In the genomic region with DNA sequence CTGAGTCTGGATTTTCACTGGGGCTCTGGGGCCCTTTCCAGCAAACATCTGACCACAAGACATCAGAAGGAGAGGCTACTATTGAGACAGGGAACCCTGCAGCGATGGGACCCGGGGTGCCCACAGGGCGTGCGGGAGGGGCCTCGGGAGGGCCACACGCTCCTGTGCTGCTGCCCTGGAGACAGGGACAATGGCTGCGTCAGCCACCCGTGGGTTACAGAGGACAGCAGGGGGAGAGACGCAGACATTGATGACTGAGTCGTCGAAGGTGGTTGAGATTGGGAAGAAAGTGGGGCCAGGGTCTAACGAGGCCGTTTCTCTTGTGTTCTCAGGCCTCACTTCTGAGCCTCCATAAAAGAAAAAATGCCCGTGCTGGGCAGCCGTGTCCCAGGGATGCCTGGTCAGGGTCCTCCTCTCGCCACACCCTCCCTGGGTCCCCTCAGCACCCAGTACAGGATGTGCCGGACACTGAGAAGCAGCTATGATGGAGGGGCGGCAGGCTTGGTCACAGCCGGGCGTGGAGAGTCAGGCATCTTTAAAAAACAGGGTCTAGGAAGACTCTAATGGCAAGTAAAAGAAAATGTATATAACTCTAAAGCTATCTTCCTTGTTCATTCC, we compare ENCODE assay signal across 23 cellular contexts.
DNase-seq lines count a peak whose midpoint lies in the region; ATAC-seq and TF ChIP-seq lines count a peak whose summit lies in the region.
"Had no signal": no experiment of that assay in that cellular context is flagged by ENCODE, and none has a peak within 500 bp of the region (broad histone marks: within the 10 kb centered on the region; RNA-seq: fewer than 3 reads in every experiment).

No MANE protein-coding gene starts in this region.

- H4K8ac ChIP-seq in neuronal stem cell (ENCODE audit: low read depth, low read length), result no peak overlapping the region

- H2AK5ac ChIP-seq in neuronal stem cell (ENCODE audit: low read depth, low read length), result peak overlapping the region; percentile 8

- WGBS in heart right ventricle, 2 donors, result 97 to 98% methylated on average over 20 of the region's 20 CpGs
- WGBS in right cardiac atrium, result 96% methylated on average over 20 of the region's 20 CpGs
- WGBS in neuronal stem cell (ENCODE audit: extremely low coverage in 2 of 2, insufficient read length in 2 of 2, insufficient replicate concordance in 1 of 2), 2 donors, result no CpG with 5 or more reads among the region's 20 CpGs
- WGBS in aorta, 2 donors, result 97% methylated on average over 20 of the region's 20 CpGs

- TF ChIP-seq CTCF in left ventricle myocardium inferior (IDR thresholded peaks at IDR 0.05; ENCODE audit: borderline replicate concordance) (no peak), heart right ventricle (IDR thresholded peaks at IDR 0.05) (no peak)

- H3K9me3 ChIP-seq in left ventricle myocardium inferior (replicated peaks) (no peaks in the 10 kb centered on the region), heart right ventricle (no peaks in the 10 kb centered on the region), right cardiac atrium (ENCODE audit: control insufficient read depth, low read length) (no peaks in the 10 kb centered on the region), neuronal stem cell (replicated peaks in 1 of 2; ENCODE audit: control insufficient read depth in 2 of 2, insufficient read depth in 1 of 2, low read depth in 1 of 2, low read length in 2 of 2) (no peaks in the 10 kb centered on the region), aorta (ENCODE audit: control insufficient read depth, low read length) (no peaks in the 10 kb centered on the region)
- H3K9me3 ChIP-seq: A549, HAP-1, SJCRH30 had no signal

- ATAC-seq in heart right ventricle (no peak), right cardiac atrium (no peak), aorta (ENCODE audit: low FRiP score) (no peak), GM21717 (IDR thresholded peaks at IDR 0.05; ENCODE audit: unreplicated experiment) (no peak)
- ATAC-seq: A549 had no signal

- no peak overlapping the region for H2BK15ac ChIP-seq in neuronal stem cell (ENCODE audit: low read length)

- H2BK12ac ChIP-seq in neuronal stem cell (ENCODE audit: low read length), result no peak overlapping the region

- no peaks in the 10 kb centered on the region for H3K36me3 Mint-ChIP-seq in activated T-helper 2 cell treated with anti-CD3 and anti-CD28 coated beads, Interferon-gamma antibody, Interleukin-2, Interleukin-4, amounts not matched to agents 10 μg/mL and 5 μg/mL and 100 μg/mL, durations not matched to agents 14 hours and 24 hours and 36 hours (ENCODE audit: low read depth)

- H3K27ac ChIP-seq in left ventricle myocardium inferior (replicated peaks), result no peak overlapping the region
- H3K27ac ChIP-seq in heart right ventricle, result no peak overlapping the region
- H3K27ac ChIP-seq in right cardiac atrium (ENCODE audit: low read length), result no peak overlapping the region
- no peak overlapping the region for H3K27ac ChIP-seq in neuronal stem cell (replicated peaks; ENCODE audit: low read length)
- no peak overlapping the region for H3K27ac ChIP-seq in aorta (ENCODE audit: low read depth in 1 of 2, low read length in 2 of 2)
- H3K27ac ChIP-seq: A549, PC-9, RWPE1, SJCRH30 had no signal

- H3K9ac ChIP-seq in neuronal stem cell (ENCODE audit: low read depth, low read length, poor library complexity), result no peak overlapping the region

- H3K14ac ChIP-seq in neuronal stem cell (ENCODE audit: low read length), result no peak overlapping the region

- H2BK5ac ChIP-seq in neuronal stem cell (ENCODE audit: low read length), result no peak overlapping the region

- H3K27me3 ChIP-seq in left ventricle myocardium inferior (ENCODE audit: low read depth) (no peaks in the 10 kb centered on the region), heart right ventricle (no peaks in the 10 kb centered on the region), right cardiac atrium (ENCODE audit: control insufficient read depth, insufficient read depth) (no peaks in the 10 kb centered on the region), neuronal stem cell (ENCODE audit: control insufficient read depth in 3 of 3, insufficient read depth in 3 of 3, low read depth in 1 of 3, low read length in 3 of 3) (no peaks in the 10 kb centered on the region), aorta (ENCODE audit: control insufficient read depth in 1 of 2, insufficient read depth in 2 of 2, low read length in 1 of 2) (no peaks in the 10 kb centered on the region)
- H3K27me3 ChIP-seq: SJCRH30 had no signal

- no peaks in the 10 kb centered on the region for H3K9me3 Mint-ChIP-seq in activated T-helper 2 cell treated with anti-CD3 and anti-CD28 coated beads, Interferon-gamma antibody, Interleukin-2, Interleukin-4, amounts not matched to agents 10 μg/mL and 5 μg/mL and 100 μg/mL, durations not matched to agents 14 hours and 24 hours and 36 hours

- no peak overlapping the region for H4K91ac ChIP-seq in neuronal stem cell (ENCODE audit: low read depth, low read length, poor library complexity)

- H2AFZ ChIP-seq in neuronal stem cell (ENCODE audit: low read length), result no peak overlapping the region
- H2AFZ ChIP-seq: PC-9 had no signal

- H3K23ac ChIP-seq in neuronal stem cell (ENCODE audit: low read depth, low read length, poor library complexity), result no peak overlapping the region

- H3K4me3 Mint-ChIP-seq in activated T-helper 2 cell treated with anti-CD3 and anti-CD28 coated beads, Interferon-gamma antibody, Interleukin-2, Interleukin-4, amounts not matched to agents 10 μg/mL and 5 μg/mL and 100 μg/mL, durations not matched to agents 14 hours and 24 hours and 36 hours (ENCODE audit: low read depth), result no peak overlapping the region
- H3K4me3 Mint-ChIP-seq: B cell; CD4-positive, CD25-positive, alpha-beta regulatory T cell had no signal

- H3K4ac ChIP-seq in neuronal stem cell (ENCODE audit: low read length), result no peak overlapping the region

- H3K4me1 Mint-ChIP-seq in activated T-helper 2 cell treated with anti-CD3 and anti-CD28 coated beads, Interferon-gamma antibody, Interleukin-2, Interleukin-4, amounts not matched to agents 10 μg/mL and 5 μg/mL and 100 μg/mL, durations not matched to agents 14 hours and 24 hours and 36 hours (ENCODE audit: low read depth), result no peaks in the 10 kb centered on the region
- H3K4me1 Mint-ChIP-seq: B cell had no signal

- peak overlapping the region; percentile 7 for H3K18ac ChIP-seq in neuronal stem cell (ENCODE audit: low read length)

- H3K4me2 ChIP-seq in neuronal stem cell (ENCODE audit: insufficient read depth, low read length, poor library complexity, severe bottlenecking), result no peak overlapping the region
- H3K4me2 ChIP-seq: A549, PC-9 had no signal

- peaks cover 49% of the 10 kb centered on the region for H3K4me1 ChIP-seq in left ventricle myocardium inferior
- peaks cover 4 to 34% (median 24%) of the 10 kb centered on the region in 9 donors for H3K4me1 ChIP-seq in heart right ventricle
- H3K4me1 ChIP-seq in right cardiac atrium (ENCODE audit: control insufficient read depth, insufficient read depth, low read length), result peaks cover 3% of the 10 kb centered on the region
- H3K4me1 ChIP-seq in neuronal stem cell (ENCODE audit: control insufficient read depth in 2 of 2, insufficient read depth in 1 of 2, low read depth in 1 of 2, low read length in 2 of 2), result peaks cover 0 to 6% of the 10 kb centered on the region in 2 donors
- H3K4me1 ChIP-seq in aorta (ENCODE audit: control insufficient read depth in 1 of 2, insufficient read depth in 2 of 2, low read length in 2 of 2), result peaks cover 0 to 1% of the 10 kb centered on the region in 2 donors
- H3K4me1 ChIP-seq: A549, HAP-1, SJCRH30 had no signal

- H3K36me3 ChIP-seq in left ventricle myocardium inferior, result no peaks in the 10 kb centered on the region
- peaks cover 0 to 4% (median 0%) of the 10 kb centered on the region in 9 donors for H3K36me3 ChIP-seq in heart right ventricle
- no peaks in the 10 kb centered on the region for H3K36me3 ChIP-seq in neuronal stem cell (replicated peaks in 1 of 2; ENCODE audit: control insufficient read depth in 2 of 2, insufficient read depth in 2 of 2, low read length in 2 of 2)
- H3K36me3 ChIP-seq in aorta (ENCODE audit: control insufficient read depth in 1 of 2, insufficient read depth in 2 of 2, low read length in 1 of 2), result no peaks in the 10 kb centered on the region
- H3K36me3 ChIP-seq: HAP-1, SJCRH30 had no signal

- intact Hi-C loops in left ventricle myocardium inferior (cut with micrococcal nuclease), result no loop called here
- intact Hi-C loops in heart right ventricle (cut with DNase I), result no loop called here
- intact Hi-C loops in right cardiac atrium (cut with DNase I), result loop anchor here in 1 of 4 donors (10.0 kb wide), 1 partner anchor 726 kb away; no protein-coding TSS in a partner anchor
- intact Hi-C loops in aorta (cut with DNase I), result loop anchor here in 1 of 2 donors (10.0 kb wide), 1 partner anchor 136 kb away; no protein-coding TSS in a partner anchor
- intact Hi-C loops in activated T-helper 2 cell treated with anti-CD3 and anti-CD28 coated beads, Interferon-gamma antibody, Interleukin-2, Interleukin-4, amounts not matched to agents 10 μg/mL and 5 μg/mL and 100 μg/mL, durations not matched to agents 14 hours and 24 hours and 36 hours (cut with micrococcal nuclease), result no loop called here

- H3K27me3 Mint-ChIP-seq in activated T-helper 2 cell treated with anti-CD3 and anti-CD28 coated beads, Interferon-gamma antibody, Interleukin-2, Interleukin-4, amounts not matched to agents 10 μg/mL and 5 μg/mL and 100 μg/mL, durations not matched to agents 14 hours and 24 hours and 36 hours (ENCODE audit: low read depth), result no peaks in the 10 kb centered on the region
- H3K27me3 Mint-ChIP-seq: B cell; CD4-positive, CD25-positive, alpha-beta regulatory T cell had no signal

- H2BK120ac ChIP-seq in neuronal stem cell (ENCODE audit: low read depth, low read length), result no peak overlapping the region

- H3K4me3 ChIP-seq in left ventricle myocardium inferior (no peak overlapping the region), heart right ventricle (no peak overlapping the region), right cardiac atrium (ENCODE audit: low read length) (no peak overlapping the region), neuronal stem cell (ENCODE audit: low read length in 2 of 2) (no peak overlapping the region), aorta (ENCODE audit: low read length in 2 of 2) (no peak overlapping the region)
- H3K4me3 ChIP-seq: A549, HAP-1, PC-9, SJCRH30 had no signal

- H3K27ac Mint-ChIP-seq in activated T-helper 2 cell treated with anti-CD3 and anti-CD28 coated beads, Interferon-gamma antibody, Interleukin-2, Interleukin-4, amounts not matched to agents 10 μg/mL and 5 μg/mL and 100 μg/mL, durations not matched to agents 14 hours and 24 hours and 36 hours, result no peak overlapping the region
- H3K27ac Mint-ChIP-seq: B cell had no signal

- peak; percentile 6 for DNase-seq in left ventricle myocardium inferior
- DNase-seq in heart right ventricle, result no peak
- DNase-seq in right cardiac atrium, result peak in 2 of 3 donors; percentile 30 to 41
- DNase-seq in neuronal stem cell (ENCODE audit: low spot score), result no peak
- peak; percentile 37 to 55 for DNase-seq in aorta
- no peak for DNase-seq in GOT3 (lab: John Stamatoyannopoulos, UW)
- DNase-seq in activated T-helper 2 cell treated with anti-CD3 and anti-CD28 coated beads, Interferon-gamma antibody, Interleukin-2, Interleukin-4, amounts not matched to agents 10 μg/mL and 5 μg/mL and 100 μg/mL, durations not matched to agents 14 hours and 24 hours and 36 hours (ENCODE audit: low spot score), result no peak
- DNase-seq: CD4-positive, CD25-positive, alpha-beta regulatory T cell; KBM-7; MM.1S; NCI-H1092; NCI-H1436; NCI-H1930; NCI-H2227 treated with DMSO at 0.1 percent for 48 hours; NCI-H510A treated with DMSO at 0.1 percent for 48 hours; NCI-H748 treated with DMSO at 0.1 percent for 48 hours; PC-9; SJCRH30 had no signal

- no peaks in the 10 kb centered on the region for H3K79me1 ChIP-seq in neuronal stem cell (ENCODE audit: low read depth, low read length)

Comparison
In these comparisons a context has a peak if more than half of its experiments do, and no peak if none do; other contexts are left out.
1. DNase-seq: peak in left ventricle myocardium inferior (single experiment), right cardiac atrium (2 of 3) and aorta (2 of 2); none in heart right ventricle (0 of 2), neuronal stem cell (single experiment), GOT3 (single experiment) and activated T-helper 2 cell treated with anti-CD3 and anti-CD28 coated beads, Interferon-gamma antibody, Interleukin-2, Interleukin-4, amounts not matched to agents 10 μg/mL and 5 μg/mL and 100 μg/mL, durations not matched to agents 14 hours and 24 hours and 36 hours (single experiment).